In the genomic region with DNA sequence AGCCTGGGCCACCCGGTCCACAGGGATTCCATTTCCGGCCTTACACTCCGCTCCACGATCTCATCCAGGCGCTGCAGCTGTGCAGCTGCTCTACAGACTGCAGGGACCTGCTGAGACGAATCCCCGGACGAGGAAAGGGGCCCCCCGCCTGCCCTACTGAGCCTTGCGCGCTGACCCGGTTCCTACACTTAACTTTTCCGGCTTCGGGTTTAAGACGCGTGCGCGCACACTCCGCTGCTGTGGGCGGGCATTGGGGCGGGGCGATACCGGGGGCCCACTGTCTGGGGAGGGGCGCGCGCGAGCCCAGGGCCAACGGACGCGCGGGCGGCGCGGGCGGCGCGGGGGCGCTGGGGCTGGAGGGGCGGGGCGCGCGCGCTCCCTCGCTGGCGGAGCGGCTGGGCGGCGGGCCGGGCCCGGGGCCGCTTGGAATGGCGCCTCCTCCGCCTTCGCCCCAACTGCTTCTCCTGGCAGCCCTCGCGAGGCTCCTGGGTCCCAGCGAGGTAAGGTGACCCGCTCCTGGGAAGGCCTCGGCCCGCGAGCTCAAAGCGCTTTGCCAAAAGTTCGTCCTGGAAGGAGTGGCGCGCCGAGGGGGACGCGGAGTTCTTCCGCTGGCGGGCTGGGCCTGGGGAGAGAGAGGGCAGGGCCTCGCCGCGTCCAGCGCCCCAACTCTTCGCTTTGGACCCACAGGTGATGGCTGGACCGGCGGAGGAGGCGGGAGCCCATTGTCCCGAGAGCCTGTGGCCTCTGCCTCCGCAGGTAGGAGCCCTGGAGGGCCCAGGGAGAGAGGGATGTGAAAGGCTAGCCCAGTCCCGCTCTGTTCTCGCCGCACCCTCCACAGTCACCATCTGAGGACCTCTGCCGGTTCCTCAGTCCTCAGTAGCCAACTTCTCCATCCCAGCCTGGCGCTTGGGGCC, we compare ENCODE assay signal across 7 cellular contexts.
DNase-seq lines count a peak whose midpoint lies in the region; ATAC-seq lines count a peak whose summit lies in the region.

A gene with protein sequence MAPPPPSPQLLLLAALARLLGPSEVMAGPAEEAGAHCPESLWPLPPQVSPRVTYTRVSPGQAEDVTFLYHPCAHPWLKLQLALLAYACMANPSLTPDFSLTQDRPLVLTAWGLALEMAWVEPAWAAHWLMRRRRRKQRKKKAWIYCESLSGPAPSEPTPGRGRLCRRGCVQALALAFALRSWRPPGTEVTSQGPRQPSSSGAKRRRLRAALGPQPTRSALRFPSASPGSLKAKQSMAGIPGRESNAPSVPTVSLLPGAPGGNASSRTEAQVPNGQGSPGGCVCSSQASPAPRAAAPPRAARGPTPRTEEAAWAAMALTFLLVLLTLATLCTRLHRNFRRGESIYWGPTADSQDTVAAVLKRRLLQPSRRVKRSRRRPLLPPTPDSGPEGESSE (plus strand): TSS at position 371 of the 914 bp plus-strand sequence. CDS start 58 bp downstream, at position 429.

- DNase-seq in NCI-H446 (lab: John Stamatoyannopoulos, UW), result peak; percentile 26 to 84
- peak; percentile 86 for DNase-seq in activated CD4-positive, alpha-beta T cell treated with anti-CD3 and anti-CD28 coated beads for 1 hour
- peak; percentile 63 for DNase-seq in cerebellar cortex (ENCODE audit: low spot score)
- peak; percentile 58 for DNase-seq in kidney glomerular epithelial cell (lab: John Stamatoyannopoulos, UW)
- DNase-seq in stimulated activated CD4-positive, alpha-beta T cell treated with anti-CD3 and anti-CD28 coated beads, Interleukin-1b, Interleukin-23, amount 100 ng/mL, for 48 hours, result peak; percentile 86

- ATAC-seq in GM18502 (IDR thresholded peaks at IDR 0.05; ENCODE audit: poor library complexity, unreplicated experiment), result peak; percentile 50
- peak; percentile 49 for ATAC-seq in HG03025 (IDR thresholded peaks at IDR 0.05; ENCODE audit: low FRiP score, unreplicated experiment)

Comparison
In these comparisons a context has a peak if more than half of its experiments do, and no peak if none do; other contexts are left out.
1. Peak in every context shown above with its lines: DNase-seq and ATAC-seq.